ENCODE assay signal across 8 cellular contexts in the genomic region with DNA sequence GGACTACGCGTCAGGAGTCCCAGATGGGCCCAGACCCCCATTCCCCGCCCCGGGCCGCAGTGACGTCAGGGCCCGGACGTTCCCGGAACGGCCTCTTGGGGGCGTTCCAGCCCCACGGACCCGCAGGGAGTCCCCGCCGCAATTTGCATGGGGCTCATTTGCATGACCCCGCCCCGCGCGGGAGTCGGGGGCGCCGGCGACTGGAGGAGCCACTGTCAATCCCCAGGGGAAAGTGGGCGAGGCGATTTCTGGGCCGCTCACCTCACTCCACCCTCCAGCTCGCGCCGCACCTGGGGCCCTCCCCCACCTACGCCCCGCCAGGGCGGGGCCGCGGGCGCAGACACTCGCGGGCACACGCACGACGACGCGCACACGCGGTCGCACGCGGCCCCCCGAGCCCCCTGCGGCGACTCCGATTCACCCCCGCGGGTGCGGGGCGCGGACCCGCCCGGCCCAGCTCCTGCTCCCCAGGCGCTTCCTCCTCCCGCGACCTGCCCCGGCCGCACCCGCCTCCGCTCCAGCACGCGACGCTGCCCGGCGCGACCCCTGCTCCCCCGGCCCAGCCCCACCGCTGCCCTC. TPM values are rescaled to one million over a fixed set of nuclear protein-coding genes. Genes with fewer than 3 reads are reported as not detected.
DNase-seq lines count a peak whose midpoint lies in the region; ATAC-seq and TF ChIP-seq lines count a peak whose summit lies in the region.

No MANE protein-coding gene starts in this region.

- POLR2A ChIA-PET in activated B cell treated with CpG ODN at 0.5 μM for 24 hours (lab: Charles Lee) = interaction anchor here (0.7 to 4.5 kb wide), 16 partner anchors 11 to 472 kb away, joined by 3 to 159 read pairs (median 4); partner anchors contain the start of genes AURKAIP1, C1orf159, DVL1 and ISG15

- H3K4me1 Mint-ChIP-seq in activated B cell treated with CpG ODN at 0.5 μM for 24 hours = peaks cover 19% of the 10 kb centered on the region

- no peaks in the 10 kb centered on the region for H3K9me3 Mint-ChIP-seq in activated B cell treated with CpG ODN at 0.5 μM for 24 hours

- peak; percentile 89 for DNase-seq in NCI-H1694 (lab: John Stamatoyannopoulos, UW)
- DNase-seq in activated B cell treated with CpG ODN at 0.5 μM for 24 hours = peak; percentile 97
- DNase-seq in central memory CD4-positive, alpha-beta T cell = peak; percentile 73
- peak; percentile 11 for DNase-seq in kidney glomerular epithelial cell (lab: John Stamatoyannopoulos, UW)
- peak; percentile 93 for DNase-seq in stimulated activated CD4-positive, alpha-beta T cell treated with anti-CD3 and anti-CD28 coated beads, Interleukin-1b, Interleukin-23, amount 100 ng/mL, for 48 hours
- DNase-seq in SHP77 treated with DMSO at 0.1 percent for 48 hours (lab: John Stamatoyannopoulos, UW) = no peak

- no peaks in the 10 kb centered on the region for H3K27me3 Mint-ChIP-seq in activated B cell treated with CpG ODN at 0.5 μM for 24 hours

- H3K4me3 Mint-ChIP-seq in activated B cell treated with CpG ODN at 0.5 μM for 24 hours = peak overlapping the region; percentile 72

- intact Hi-C loops in activated B cell treated with CpG ODN at 0.5 μM for 24 hours (cut with micrococcal nuclease) = loop anchor here (1.0 to 5.0 kb wide), 9 partner anchors 26 to 1359 kb away; partner anchors contain the start of genes ACAP3, C1orf159, MORN1 and PUSL1

- H3K27ac Mint-ChIP-seq in activated B cell treated with CpG ODN at 0.5 μM for 24 hours = peak overlapping the region; percentile 24

- peak overlapping the region; percentile 45 for H3K4me3 ChIP-seq in GM12875 (ENCODE audit: low read depth, low read length)

- TF ChIP-seq CTCF in GM12875 (IDR thresholded peaks at IDR 0.05; ENCODE audit: borderline replicate concordance, insufficient read depth, low read depth, low read length) = peak; percentile 88
- TF ChIP-seq CTCF in activated B cell treated with CpG ODN at 0.5 μM for 24 hours (IDR thresholded peaks at IDR 0.05) = peak; percentile 67

- ATAC-seq in HG02678 (IDR thresholded peaks at IDR 0.05; ENCODE audit: unreplicated experiment) (peak; percentile 85), activated B cell treated with CpG ODN at 0.5 μM for 24 hours (ENCODE audit: low read depth) (peak; percentile 96)

- no peaks in the 10 kb centered on the region for H3K36me3 Mint-ChIP-seq in activated B cell treated with CpG ODN at 0.5 μM for 24 hours (ENCODE audit: low read depth)

- CTCF ChIA-PET in activated B cell treated with CpG ODN at 0.5 μM for 24 hours (lab: Charles Lee) = interaction anchor here (0.6 to 3.6 kb wide), 15 partner anchors 14 to 857 kb away, joined by 3 to 34 read pairs (median 5); no protein-coding TSS in a partner anchor

RNA-seq across cellular contexts. Expression of gene AGRN, which starts 13.2 kb away (rescaled TPM):
- total RNA-seq in activated B cell treated with CpG ODN at 0.5 μM for 24 hours = 25.8 and 27.1 TPM in 2 replicates

RNA-seq across cellular contexts. Expression of gene ISG15, which starts 19.8 kb away (rescaled TPM):
- 25.8 and 28.9 TPM in 2 replicates for total RNA-seq in activated B cell treated with CpG ODN at 0.5 μM for 24 hours

RNA-seq across cellular contexts. Expression of gene HES4, which starts 33.2 kb away (rescaled TPM):
- 0.67 and 1.2 TPM in 2 replicates for total RNA-seq in activated B cell treated with CpG ODN at 0.5 μM for 24 hours

RNA-seq across cellular contexts. Expression of gene RNF223, which starts 41.0 kb away (rescaled TPM):
- not detected in 2 replicates for total RNA-seq in activated B cell treated with CpG ODN at 0.5 μM for 24 hours

RNA-seq across cellular contexts. Expression of gene PERM1, which starts 51.2 kb away (rescaled TPM):
- not detected in 2 replicates for total RNA-seq in activated B cell treated with CpG ODN at 0.5 μM for 24 hours
